Comparison of ENCODE assay signal across 1 cellular context in genomic region chr1:9410737-9411297, GRCh38.
A peak's percentile ranks its signal among the peaks of the same experiment; 100 is the strongest.
TF ChIP-seq lines count a peak whose summit lies in the region.

No MANE protein-coding gene starts in this region.

TF ChIP-seq in K562, 482 proteins besides CTCF, POLR2A, EP300 and RAD21 (continued from another document and continues in another):
- TF ChIP-seq ZBTB26 (CRISPR knock-in tag; IDR thresholded peaks at IDR 0.05) (peak; percentile 81; the same call in 1 of the 2 replicates), PHB2 (IDR thresholded peaks at IDR 0.05; ENCODE audit: low read depth) (peak; percentile 62; the same call in 1 of the 2 replicates), POLR2AphosphoS5 (IDR thresholded peaks at IDR 0.05; ENCODE audit: control insufficient read depth, insufficient read depth, low read depth, low read length) (peak; percentile 60; the same call in 1 of the 2 replicates), HDAC6 (IDR thresholded peaks at IDR 0.05; ENCODE audit: low read depth, low read length) (no peak), SAP30 (IDR thresholded peaks at IDR 0.05; ENCODE audit: borderline replicate concordance, insufficient read depth, low read depth, low read length, poor library complexity, severe bottlenecking) (no peak), PHF8 (IDR thresholded peaks at IDR 0.05; ENCODE audit: borderline replicate concordance, low read length) (no peak), KAT2B (IDR thresholded peaks at IDR 0.05; ENCODE audit: low read depth, low read length) (no peak), USF2 (CRISPR knock-in tag; IDR thresholded peaks at IDR 0.05) (no peak), ILF3 (IDR thresholded peaks at IDR 0.05; ENCODE audit: borderline replicate concordance) (no peak), TRIM24 (IDR thresholded peaks at IDR 0.05) (peak; percentile 74 to 80), CAMTA2 (CRISPR knock-in tag; conservative IDR thresholded peaks at IDR 0.05) (no peak), SOX6 (IDR thresholded peaks at IDR 0.05) (0 out of 2 replicates have a peak, but pooled peaks have one; percentile 11), EGR1 (conservative IDR thresholded peaks at IDR 0.05) (no peak), POLR2G (IDR thresholded peaks at IDR 0.05; ENCODE audit: low read depth, low read length) (no peak), ARID1B (IDR thresholded peaks at IDR 0.05) (peak; percentile 87), HMBOX1 (IDR thresholded peaks at IDR 0.05) (no peak), SREBF2 (CRISPR knock-in tag; IDR thresholded peaks at IDR 0.05) (no peak), FOXM1 (IDR thresholded peaks at IDR 0.05; ENCODE audit: low read depth) (0 out of 2 replicates have a peak, but pooled peaks have one; percentile 33), FOXM1 (CRISPR knock-in tag; IDR thresholded peaks at IDR 0.05; ENCODE audit: low read depth) (no peak), HDAC1 (IDR thresholded peaks at IDR 0.05) (0 out of 4 replicates have a peak, but pooled peaks of 1 of the 2 experiments have one; percentile 36), NR3C1 (CRISPR knock-in tag; IDR thresholded peaks at IDR 0.05) (no peak), HDAC2 (IDR thresholded peaks at IDR 0.05) (peak; percentile 27; the same call in 1 of the 2 replicates), ESRRB (CRISPR knock-in tag; IDR thresholded peaks at IDR 0.05; ENCODE audit: borderline replicate concordance) (no peak), NCOA2 (IDR thresholded peaks at IDR 0.05; ENCODE audit: partially characterized antibody in 2 of 2) (no peak), PHTF2 (CRISPR knock-in tag; IDR thresholded peaks at IDR 0.05) (no peak), OTX1 (CRISPR knock-in tag; IDR thresholded peaks at IDR 0.05) (no peak), KLF16 (IDR thresholded peaks at IDR 0.05) (0 out of 2 replicates have a peak, but pooled peaks have one; percentile 50), RB1 (IDR thresholded peaks at IDR 0.05; ENCODE audit: low read depth) (no peak), ELF1 (tag; IDR thresholded peaks at IDR 0.05) (no peak), CBFA2T3 (IDR thresholded peaks at IDR 0.05) (peak; percentile 92), POLR2AphosphoS2 (IDR thresholded peaks at IDR 0.05; ENCODE audit: low read length) (no peak), ZHX1 (conservative IDR thresholded peaks at IDR 0.05; ENCODE audit: low read length) (no peak), BHLHE40 (IDR thresholded peaks at IDR 0.05; ENCODE audit: low read length) (peak; percentile 75; the same call in 1 of the 2 replicates), MGA (IDR thresholded peaks at IDR 0.05) (no peak), CREB1 (IDR thresholded peaks at IDR 0.05) (no peak), CREB1 (CRISPR knock-in tag; IDR thresholded peaks at IDR 0.05) (no peak), KAT8 (IDR thresholded peaks at IDR 0.05; ENCODE audit: low read depth) (no peak), NUFIP1 (IDR thresholded peaks at IDR 0.05; ENCODE audit: partially characterized antibody) (no peak), ZNF444 (CRISPR knock-in tag; IDR thresholded peaks at IDR 0.05) (no peak), HOXB6 (CRISPR knock-in tag; IDR thresholded peaks at IDR 0.05; ENCODE audit: borderline replicate concordance) (no peak)
- TF ChIP-seq, protein P1, sequence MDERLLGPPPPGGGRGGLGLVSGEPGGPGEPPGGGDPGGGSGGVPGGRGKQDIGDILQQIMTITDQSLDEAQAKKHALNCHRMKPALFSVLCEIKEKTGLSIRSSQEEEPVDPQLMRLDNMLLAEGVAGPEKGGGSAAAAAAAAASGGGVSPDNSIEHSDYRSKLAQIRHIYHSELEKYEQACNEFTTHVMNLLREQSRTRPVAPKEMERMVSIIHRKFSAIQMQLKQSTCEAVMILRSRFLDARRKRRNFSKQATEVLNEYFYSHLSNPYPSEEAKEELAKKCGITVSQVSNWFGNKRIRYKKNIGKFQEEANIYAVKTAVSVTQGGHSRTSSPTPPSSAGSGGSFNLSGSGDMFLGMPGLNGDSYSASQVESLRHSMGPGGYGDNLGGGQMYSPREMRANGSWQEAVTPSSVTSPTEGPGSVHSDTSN (CRISPR knock-in tag; IDR thresholded peaks at IDR 0.05; ENCODE audit: low read depth) = no peak
- TF ChIP-seq, protein P1 (tag; conservative IDR thresholded peaks at IDR 0.05; ENCODE audit: low read depth) = no peak
- TF ChIP-seq, protein P2, sequence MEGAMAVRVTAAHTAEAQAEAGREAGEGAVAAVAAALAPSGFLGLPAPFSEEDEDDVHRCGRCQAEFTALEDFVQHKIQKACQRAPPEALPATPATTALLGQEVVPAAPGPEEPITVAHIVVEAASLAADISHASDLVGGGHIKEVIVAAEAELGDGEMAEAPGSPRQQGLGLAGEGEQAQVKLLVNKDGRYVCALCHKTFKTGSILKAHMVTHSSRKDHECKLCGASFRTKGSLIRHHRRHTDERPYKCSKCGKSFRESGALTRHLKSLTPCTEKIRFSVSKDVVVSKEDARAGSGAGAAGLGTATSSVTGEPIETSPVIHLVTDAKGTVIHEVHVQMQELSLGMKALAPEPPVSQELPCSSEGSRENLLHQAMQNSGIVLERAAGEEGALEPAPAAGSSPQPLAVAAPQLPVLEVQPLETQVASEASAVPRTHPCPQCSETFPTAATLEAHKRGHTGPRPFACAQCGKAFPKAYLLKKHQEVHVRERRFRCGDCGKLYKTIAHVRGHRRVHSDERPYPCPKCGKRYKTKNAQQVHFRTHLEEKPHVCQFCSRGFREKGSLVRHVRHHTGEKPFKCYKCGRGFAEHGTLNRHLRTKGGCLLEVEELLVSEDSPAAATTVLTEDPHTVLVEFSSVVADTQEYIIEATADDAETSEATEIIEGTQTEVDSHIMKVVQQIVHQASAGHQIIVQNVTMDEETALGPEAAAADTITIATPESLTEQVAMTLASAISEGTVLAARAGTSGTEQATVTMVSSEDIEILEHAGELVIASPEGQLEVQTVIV (CRISPR knock-in tag; IDR thresholded peaks at IDR 0.05; ENCODE audit: borderline replicate concordance) = no peak
